Comparison of ENCODE assay signal across 1 cellular context in the genomic region with DNA sequence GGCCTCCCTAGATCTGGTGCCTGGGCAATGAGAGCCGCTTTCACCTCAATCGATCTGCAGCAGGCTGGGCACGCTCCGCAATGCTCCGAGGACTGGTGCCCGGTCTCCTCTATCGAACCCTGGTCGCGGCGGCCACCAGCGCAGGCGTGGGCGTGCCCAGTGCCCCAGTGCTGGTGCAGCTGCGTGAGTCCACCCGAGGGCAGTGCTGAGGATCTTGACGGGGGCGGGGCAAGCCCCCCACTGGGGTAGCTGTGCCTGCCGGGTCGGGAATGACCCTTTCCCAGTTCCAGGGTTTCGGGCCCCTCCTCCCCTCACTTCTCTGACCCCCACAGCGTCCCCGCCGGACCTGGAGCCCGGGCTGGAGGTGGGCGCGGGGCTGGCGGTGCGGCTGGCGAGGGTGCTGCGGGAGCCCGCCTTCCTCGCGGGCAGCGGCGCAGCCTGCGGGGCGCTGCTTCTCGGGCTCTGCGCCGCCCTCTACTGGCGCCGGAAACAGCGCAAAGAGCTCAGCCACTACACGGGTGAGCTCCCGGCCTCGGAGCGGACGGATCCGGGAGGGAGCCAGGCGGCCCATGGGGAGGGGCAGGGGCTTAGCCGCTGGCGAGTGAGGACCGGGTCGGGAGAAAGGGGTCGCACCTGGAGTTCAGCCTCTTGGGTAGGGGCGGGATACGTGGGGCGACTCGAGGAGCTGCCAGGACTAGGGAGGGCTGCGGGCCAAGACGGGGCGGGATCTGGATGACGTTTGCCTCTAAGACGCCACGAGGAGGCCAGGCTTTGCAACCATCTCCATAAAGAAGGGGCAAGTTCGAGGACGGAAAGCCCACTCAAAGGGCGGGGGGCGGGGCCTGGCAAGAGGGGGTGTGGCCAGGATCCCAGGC.
A peak's percentile ranks its signal among the peaks of the same experiment; 100 is the strongest.
TF ChIP-seq lines count a peak whose summit lies in the region.

No MANE protein-coding gene starts in this region.

TF ChIP-seq in HepG2, 621 proteins besides CTCF, POLR2A, EP300 and RAD21 (continued from another document and continues in another):
- TF ChIP-seq, protein P1, sequence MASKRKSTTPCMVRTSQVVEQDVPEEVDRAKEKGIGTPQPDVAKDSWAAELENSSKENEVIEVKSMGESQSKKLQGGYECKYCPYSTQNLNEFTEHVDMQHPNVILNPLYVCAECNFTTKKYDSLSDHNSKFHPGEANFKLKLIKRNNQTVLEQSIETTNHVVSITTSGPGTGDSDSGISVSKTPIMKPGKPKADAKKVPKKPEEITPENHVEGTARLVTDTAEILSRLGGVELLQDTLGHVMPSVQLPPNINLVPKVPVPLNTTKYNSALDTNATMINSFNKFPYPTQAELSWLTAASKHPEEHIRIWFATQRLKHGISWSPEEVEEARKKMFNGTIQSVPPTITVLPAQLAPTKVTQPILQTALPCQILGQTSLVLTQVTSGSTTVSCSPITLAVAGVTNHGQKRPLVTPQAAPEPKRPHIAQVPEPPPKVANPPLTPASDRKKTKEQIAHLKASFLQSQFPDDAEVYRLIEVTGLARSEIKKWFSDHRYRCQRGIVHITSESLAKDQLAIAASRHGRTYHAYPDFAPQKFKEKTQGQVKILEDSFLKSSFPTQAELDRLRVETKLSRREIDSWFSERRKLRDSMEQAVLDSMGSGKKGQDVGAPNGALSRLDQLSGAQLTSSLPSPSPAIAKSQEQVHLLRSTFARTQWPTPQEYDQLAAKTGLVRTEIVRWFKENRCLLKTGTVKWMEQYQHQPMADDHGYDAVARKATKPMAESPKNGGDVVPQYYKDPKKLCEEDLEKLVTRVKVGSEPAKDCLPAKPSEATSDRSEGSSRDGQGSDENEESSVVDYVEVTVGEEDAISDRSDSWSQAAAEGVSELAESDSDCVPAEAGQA (IDR thresholded peaks at IDR 0.05; ENCODE audit: low read depth) = no peak
- TF ChIP-seq, protein P1 (CRISPR knock-in tag; IDR thresholded peaks at IDR 0.05; ENCODE audit: borderline replicate concordance) = no peak
- TF ChIP-seq, protein P2, sequence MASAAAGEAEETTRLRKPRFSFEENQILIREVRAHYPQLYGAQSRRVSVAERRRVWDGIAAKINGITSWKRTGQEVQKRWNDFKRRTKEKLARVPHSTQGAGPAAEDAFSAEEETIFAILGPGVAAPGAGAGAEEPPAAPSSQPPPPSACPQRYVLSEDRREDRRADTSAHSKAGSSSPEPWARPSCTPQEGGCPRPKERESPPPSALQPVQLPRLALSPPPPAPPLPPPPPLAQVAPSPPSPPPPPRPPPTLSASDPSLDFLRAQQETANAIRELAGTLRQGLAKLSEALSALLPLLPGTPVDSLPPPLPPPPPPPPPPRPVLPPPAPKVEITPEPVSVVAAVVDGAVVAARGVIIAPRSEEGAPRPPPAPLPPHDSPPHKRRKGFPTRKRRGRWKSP (CRISPR knock-in tag; IDR thresholded peaks at IDR 0.05) = peak; percentile 99
- TF ChIP-seq, protein P3, sequence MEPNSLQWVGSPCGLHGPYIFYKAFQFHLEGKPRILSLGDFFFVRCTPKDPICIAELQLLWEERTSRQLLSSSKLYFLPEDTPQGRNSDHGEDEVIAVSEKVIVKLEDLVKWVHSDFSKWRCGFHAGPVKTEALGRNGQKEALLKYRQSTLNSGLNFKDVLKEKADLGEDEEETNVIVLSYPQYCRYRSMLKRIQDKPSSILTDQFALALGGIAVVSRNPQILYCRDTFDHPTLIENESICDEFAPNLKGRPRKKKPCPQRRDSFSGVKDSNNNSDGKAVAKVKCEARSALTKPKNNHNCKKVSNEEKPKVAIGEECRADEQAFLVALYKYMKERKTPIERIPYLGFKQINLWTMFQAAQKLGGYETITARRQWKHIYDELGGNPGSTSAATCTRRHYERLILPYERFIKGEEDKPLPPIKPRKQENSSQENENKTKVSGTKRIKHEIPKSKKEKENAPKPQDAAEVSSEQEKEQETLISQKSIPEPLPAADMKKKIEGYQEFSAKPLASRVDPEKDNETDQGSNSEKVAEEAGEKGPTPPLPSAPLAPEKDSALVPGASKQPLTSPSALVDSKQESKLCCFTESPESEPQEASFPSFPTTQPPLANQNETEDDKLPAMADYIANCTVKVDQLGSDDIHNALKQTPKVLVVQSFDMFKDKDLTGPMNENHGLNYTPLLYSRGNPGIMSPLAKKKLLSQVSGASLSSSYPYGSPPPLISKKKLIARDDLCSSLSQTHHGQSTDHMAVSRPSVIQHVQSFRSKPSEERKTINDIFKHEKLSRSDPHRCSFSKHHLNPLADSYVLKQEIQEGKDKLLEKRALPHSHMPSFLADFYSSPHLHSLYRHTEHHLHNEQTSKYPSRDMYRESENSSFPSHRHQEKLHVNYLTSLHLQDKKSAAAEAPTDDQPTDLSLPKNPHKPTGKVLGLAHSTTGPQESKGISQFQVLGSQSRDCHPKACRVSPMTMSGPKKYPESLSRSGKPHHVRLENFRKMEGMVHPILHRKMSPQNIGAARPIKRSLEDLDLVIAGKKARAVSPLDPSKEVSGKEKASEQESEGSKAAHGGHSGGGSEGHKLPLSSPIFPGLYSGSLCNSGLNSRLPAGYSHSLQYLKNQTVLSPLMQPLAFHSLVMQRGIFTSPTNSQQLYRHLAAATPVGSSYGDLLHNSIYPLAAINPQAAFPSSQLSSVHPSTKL (CRISPR knock-in tag; IDR thresholded peaks at IDR 0.05) = 0 out of 2 replicates have a peak, but pooled peaks have one; percentile 13
- TF ChIP-seq PHB2 (IDR thresholded peaks at IDR 0.05; ENCODE audit: partially characterized antibody) (no peak), HOXA9 (CRISPR knock-in tag; IDR thresholded peaks at IDR 0.05; ENCODE audit: borderline replicate concordance) (no peak), FOXO1 (CRISPR knock-in tag; IDR thresholded peaks at IDR 0.05) (no peak; the same call in 1 of the 2 replicates), TCF7 (IDR thresholded peaks at IDR 0.05; ENCODE audit: low read depth) (no peak), ZNF367 (CRISPR knock-in tag; IDR thresholded peaks at IDR 0.05; ENCODE audit: borderline replicate concordance) (no peak; the same call in 1 of the 2 replicates), NFIB (CRISPR knock-in tag; IDR thresholded peaks at IDR 0.05; ENCODE audit: borderline replicate concordance) (no peak), ELF3 (CRISPR knock-in tag; IDR thresholded peaks at IDR 0.05) (peak; percentile 48; the same call in 1 of the 2 replicates), KLF16 (CRISPR knock-in tag; IDR thresholded peaks at IDR 0.05) (0 out of 4 replicates have a peak, but pooled peaks of 1 of the 2 experiments have one; percentile 44), ZNF207 (IDR thresholded peaks at IDR 0.05; ENCODE audit: borderline replicate concordance) (no peak), ZNF274 (CRISPR knock-in tag; IDR thresholded peaks at IDR 0.05) (no peak), ZKSCAN8 (CRISPR knock-in tag; IDR thresholded peaks at IDR 0.05; ENCODE audit: borderline replicate concordance) (no peak), FOXP1 (IDR thresholded peaks at IDR 0.05) (no peak), FOXP1 (CRISPR knock-in tag; IDR thresholded peaks at IDR 0.05) (no peak), SALL2 (CRISPR knock-in tag; IDR thresholded peaks at IDR 0.05) (peak; percentile 33; the same call in 1 of the 2 replicates), MBD4 (IDR thresholded peaks at IDR 0.05; ENCODE audit: borderline replicate concordance, low read length) (no peak), MXD4 (CRISPR knock-in tag; IDR thresholded peaks at IDR 0.05) (0 out of 2 replicates have a peak, but pooled peaks have one; percentile 18), ZNF572 (CRISPR knock-in tag; IDR thresholded peaks at IDR 0.05) (no peak), ZNF333 (CRISPR knock-in tag; IDR thresholded peaks at IDR 0.05; ENCODE audit: borderline replicate concordance) (peak; percentile 86; the same call in 1 of the 2 replicates), ZNF747 (CRISPR knock-in tag; IDR thresholded peaks at IDR 0.05; ENCODE audit: borderline replicate concordance) (no peak), ZNF646 (CRISPR knock-in tag; IDR thresholded peaks at IDR 0.05) (no peak), ATM (IDR thresholded peaks at IDR 0.05; ENCODE audit: borderline replicate concordance) (no peak), FOSL1 (CRISPR knock-in tag; IDR thresholded peaks at IDR 0.05; ENCODE audit: borderline replicate concordance) (no peak)
- TF ChIP-seq, protein P4, sequence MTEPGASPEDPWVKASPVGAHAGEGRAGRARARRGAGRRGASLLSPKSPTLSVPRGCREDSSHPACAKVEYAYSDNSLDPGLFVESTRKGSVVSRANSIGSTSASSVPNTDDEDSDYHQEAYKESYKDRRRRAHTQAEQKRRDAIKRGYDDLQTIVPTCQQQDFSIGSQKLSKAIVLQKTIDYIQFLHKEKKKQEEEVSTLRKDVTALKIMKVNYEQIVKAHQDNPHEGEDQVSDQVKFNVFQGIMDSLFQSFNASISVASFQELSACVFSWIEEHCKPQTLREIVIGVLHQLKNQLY (CRISPR knock-in tag; IDR thresholded peaks at IDR 0.05) = no peak
- TF ChIP-seq, protein P5, sequence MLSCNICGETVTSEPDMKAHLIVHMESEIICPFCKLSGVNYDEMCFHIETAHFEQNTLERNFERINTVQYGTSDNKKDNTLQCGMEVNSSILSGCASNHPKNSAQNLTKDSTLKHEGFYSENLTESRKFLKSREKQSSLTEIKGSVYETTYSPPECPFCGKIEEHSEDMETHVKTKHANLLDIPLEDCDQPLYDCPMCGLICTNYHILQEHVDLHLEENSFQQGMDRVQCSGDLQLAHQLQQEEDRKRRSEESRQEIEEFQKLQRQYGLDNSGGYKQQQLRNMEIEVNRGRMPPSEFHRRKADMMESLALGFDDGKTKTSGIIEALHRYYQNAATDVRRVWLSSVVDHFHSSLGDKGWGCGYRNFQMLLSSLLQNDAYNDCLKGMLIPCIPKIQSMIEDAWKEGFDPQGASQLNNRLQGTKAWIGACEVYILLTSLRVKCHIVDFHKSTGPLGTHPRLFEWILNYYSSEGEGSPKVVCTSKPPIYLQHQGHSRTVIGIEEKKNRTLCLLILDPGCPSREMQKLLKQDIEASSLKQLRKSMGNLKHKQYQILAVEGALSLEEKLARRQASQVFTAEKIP (CRISPR knock-in tag; IDR thresholded peaks at IDR 0.05; ENCODE audit: borderline replicate concordance) = no peak
- TF ChIP-seq, protein P6, sequence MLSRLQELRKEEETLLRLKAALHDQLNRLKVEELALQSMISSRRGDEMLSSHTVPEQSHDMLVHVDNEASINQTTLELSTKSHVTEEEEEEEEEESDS (CRISPR knock-in tag; IDR thresholded peaks at IDR 0.05; ENCODE audit: borderline replicate concordance) = no peak
- TF ChIP-seq, protein P7, sequence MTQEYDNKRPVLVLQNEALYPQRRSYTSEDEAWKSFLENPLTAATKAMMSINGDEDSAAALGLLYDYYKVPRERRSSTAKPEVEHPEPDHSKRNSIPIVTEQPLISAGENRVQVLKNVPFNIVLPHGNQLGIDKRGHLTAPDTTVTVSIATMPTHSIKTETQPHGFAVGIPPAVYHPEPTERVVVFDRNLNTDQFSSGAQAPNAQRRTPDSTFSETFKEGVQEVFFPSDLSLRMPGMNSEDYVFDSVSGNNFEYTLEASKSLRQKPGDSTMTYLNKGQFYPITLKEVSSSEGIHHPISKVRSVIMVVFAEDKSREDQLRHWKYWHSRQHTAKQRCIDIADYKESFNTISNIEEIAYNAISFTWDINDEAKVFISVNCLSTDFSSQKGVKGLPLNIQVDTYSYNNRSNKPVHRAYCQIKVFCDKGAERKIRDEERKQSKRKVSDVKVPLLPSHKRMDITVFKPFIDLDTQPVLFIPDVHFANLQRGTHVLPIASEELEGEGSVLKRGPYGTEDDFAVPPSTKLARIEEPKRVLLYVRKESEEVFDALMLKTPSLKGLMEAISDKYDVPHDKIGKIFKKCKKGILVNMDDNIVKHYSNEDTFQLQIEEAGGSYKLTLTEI (CRISPR knock-in tag; conservative IDR thresholded peaks at IDR 0.05) = no peak
